In genomic region chr13:99200433-99201167, GRCh38 we compare ENCODE assay signal across 8 cellular contexts.
DNase-seq lines count a peak whose midpoint lies in the region; ATAC-seq and TF ChIP-seq lines count a peak whose summit lies in the region.

Gene UBAC2 (plus strand): TSS chr13:99200854. CDS start chr13:99200909, 55 bp downstream.

- H3K4me3 ChIP-seq in AG09309 (ENCODE audit: control insufficient read depth, low read depth, low read length), result peak within 1 kb of the TSS; percentile 95

- no peak for TF ChIP-seq CTCF in AG09309 (IDR thresholded peaks at IDR 0.05; ENCODE audit: control insufficient read depth, insufficient read depth, low read depth, low read length, missing control alignments)

- peak; percentile 62 for DNase-seq in AG09309 (ENCODE audit: low read depth)
- peak; percentile 96 for DNase-seq in NCI-H345 (lab: John Stamatoyannopoulos, UW)
- peak; percentile 91 to 97 (median 94) for DNase-seq in activated CD4-positive, CD25-positive, alpha-beta regulatory T cell (lab: John Stamatoyannopoulos, UW)
- peak; percentile 99 for DNase-seq in central memory CD4-positive, alpha-beta T cell
- peak; percentile 97 for DNase-seq in islet precursor cell
- DNase-seq in stimulated activated CD4-positive, alpha-beta T cell treated with anti-CD3 and anti-CD28 coated beads, Interleukin-12 subunit alpha, Interleukin-12 subunit beta, amount 100 ng/mL, for 48 hours (ENCODE audit: low read depth in 2 of 3, low spot score in 1 of 3), result peak; percentile 83 to 93 (median 92)

- peak; percentile 61 for ATAC-seq in HG03196 (IDR thresholded peaks at IDR 0.05; ENCODE audit: unreplicated experiment)

- in situ Hi-C loops in GM18951 (cut with MboI; ENCODE audit: low sequenced_read_pairs, unreplicated experiment), result no loop called here

- peak; percentile 93 for TF ChIP-seq POLR2A in GM18951 (IDR thresholded peaks at IDR 0.05; ENCODE audit: extremely low read depth, insufficient read depth, insufficient read length)

Comparison
In these comparisons a context has a peak if more than half of its experiments do, and no peak if none do; other contexts are left out.
1. Peak in every context shown above with its lines: DNase-seq, ATAC-seq and H3K4me3 ChIP-seq.